1 cellular context compared by ENCODE assay signal in the genomic region with DNA sequence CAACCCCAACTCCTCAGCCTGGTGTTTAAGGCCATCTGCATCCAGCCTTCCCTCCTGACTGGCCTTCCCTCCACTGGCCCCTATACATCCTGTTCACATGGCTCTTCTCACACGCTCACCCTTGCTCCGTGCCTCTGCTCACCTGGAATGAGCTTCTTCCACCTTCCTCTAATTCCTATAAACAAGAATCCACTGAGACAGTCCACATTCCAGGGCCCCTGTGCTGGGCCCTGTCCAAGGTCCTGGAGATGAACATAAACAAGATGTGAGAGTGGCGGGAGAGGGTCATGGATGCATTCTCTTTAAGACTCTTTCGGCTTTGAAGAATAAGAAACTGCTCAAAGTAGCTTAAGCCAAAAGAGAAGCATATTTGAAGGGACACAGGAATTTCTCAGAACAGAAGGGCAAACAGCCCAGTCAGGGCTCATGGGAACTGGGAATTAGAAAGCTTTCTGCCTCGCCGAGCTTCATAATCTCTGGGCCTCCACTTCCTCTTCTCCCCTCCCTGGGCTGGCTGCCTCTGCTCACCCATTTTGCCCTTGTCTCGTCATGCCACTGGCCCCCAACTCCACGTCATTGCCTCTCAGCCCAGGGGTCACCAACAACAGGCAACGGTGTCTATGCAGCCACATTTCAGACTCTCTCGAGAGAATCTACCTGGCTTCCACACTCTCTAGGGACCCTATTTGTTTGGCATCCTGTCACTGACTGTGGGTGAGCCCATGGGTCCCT.
TF ChIP-seq lines count a peak whose summit lies in the region.

No MANE protein-coding gene starts in this region.

TF ChIP-seq in HepG2, 621 proteins besides CTCF, POLR2A, EP300 and RAD21 (continued from another document and continues in another):
- TF ChIP-seq ARID5B (CRISPR knock-in tag; IDR thresholded peaks at IDR 0.05) (peak; percentile 45; the same call in 1 of the 2 replicates), ZIK1 (CRISPR knock-in tag; IDR thresholded peaks at IDR 0.05; ENCODE audit: borderline replicate concordance, low read depth) (no peak), SOX5 (CRISPR knock-in tag; IDR thresholded peaks at IDR 0.05; ENCODE audit: borderline replicate concordance) (no peak), ZNF550 (CRISPR knock-in tag; IDR thresholded peaks at IDR 0.05; ENCODE audit: borderline replicate concordance) (no peak), ZNF350 (CRISPR knock-in tag; IDR thresholded peaks at IDR 0.05; ENCODE audit: borderline replicate concordance, low read depth) (no peak), FOXK2 (IDR thresholded peaks at IDR 0.05) (0 out of 2 replicates have a peak, but pooled peaks have one; percentile 19), MTF1 (CRISPR knock-in tag; IDR thresholded peaks at IDR 0.05) (peak; percentile 51; the same call in 1 of the 2 replicates), ZNF644 (CRISPR knock-in tag; IDR thresholded peaks at IDR 0.05; ENCODE audit: low read depth) (peak; percentile 52; the same call in 1 of the 2 replicates), SRSF9 (IDR thresholded peaks at IDR 0.05; ENCODE audit: borderline replicate concordance, insufficient read depth, low read depth, low read length, poor library complexity, severe bottlenecking) (no peak), SP4 (CRISPR knock-in tag; IDR thresholded peaks at IDR 0.05) (0 out of 2 replicates have a peak, but pooled peaks have one; percentile 44), RCOR2 (CRISPR knock-in tag; IDR thresholded peaks at IDR 0.05) (no peak), FOXP1 (IDR thresholded peaks at IDR 0.05) (no peak), FOXP1 (CRISPR knock-in tag; IDR thresholded peaks at IDR 0.05) (no peak), ZNF782 (CRISPR knock-in tag; IDR thresholded peaks at IDR 0.05; ENCODE audit: borderline replicate concordance) (no peak), ZNF317 (CRISPR knock-in tag; IDR thresholded peaks at IDR 0.05) (0 out of 2 replicates have a peak, but pooled peaks have one; percentile 44), MLLT10 (CRISPR knock-in tag; IDR thresholded peaks at IDR 0.05) (no peak), SNAPC5 (CRISPR knock-in tag; IDR thresholded peaks at IDR 0.05; ENCODE audit: borderline replicate concordance) (0 out of 2 replicates have a peak, but pooled peaks have one; percentile 69), WIZ (CRISPR knock-in tag; IDR thresholded peaks at IDR 0.05) (peak; percentile 94; the same call in 1 of the 2 replicates), ZNF34 (CRISPR knock-in tag; IDR thresholded peaks at IDR 0.05; ENCODE audit: borderline replicate concordance) (no peak), MED1 (CRISPR knock-in tag; IDR thresholded peaks at IDR 0.05) (0 out of 2 replicates have a peak, but pooled peaks have one; percentile 20), HNF4A (CRISPR knock-in tag; IDR thresholded peaks at IDR 0.05) (0 out of 2 replicates have a peak, but pooled peaks have one; percentile 7), ATRX (CRISPR knock-in tag; IDR thresholded peaks at IDR 0.05; ENCODE audit: borderline replicate concordance) (no peak), ZNF460 (CRISPR knock-in tag; IDR thresholded peaks at IDR 0.05; ENCODE audit: borderline replicate concordance) (no peak), HES4 (CRISPR knock-in tag; IDR thresholded peaks at IDR 0.05; ENCODE audit: borderline replicate concordance) (peak; percentile 66; the same call in 1 of the 2 replicates), SIN3A (IDR thresholded peaks at IDR 0.05; ENCODE audit: borderline replicate concordance, low read depth, low read length) (no peak), ZNF138 (CRISPR knock-in tag; IDR thresholded peaks at IDR 0.05; ENCODE audit: low read depth) (peak; percentile 64; the same call in 1 of the 2 replicates), ZNF660 (CRISPR knock-in tag; IDR thresholded peaks at IDR 0.05; ENCODE audit: borderline replicate concordance, low read depth) (no peak), MAFF (IDR thresholded peaks at IDR 0.05; ENCODE audit: low read depth, low read length) (no peak), E2F5 (CRISPR knock-in tag; conservative IDR thresholded peaks at IDR 0.05) (no peak), PHF20 (CRISPR knock-in tag; IDR thresholded peaks at IDR 0.05) (peak; percentile 30; the same call in 1 of the 2 replicates), ZNF430 (CRISPR knock-in tag; IDR thresholded peaks at IDR 0.05) (peak; percentile 74; the same call in 1 of the 2 replicates), TMF1 (CRISPR knock-in tag; IDR thresholded peaks at IDR 0.05; ENCODE audit: low read depth) (peak; percentile 63; the same call in 1 of the 2 replicates), SKI (IDR thresholded peaks at IDR 0.05; ENCODE audit: partially characterized antibody) (no peak), ZSCAN31 (CRISPR knock-in tag; IDR thresholded peaks at IDR 0.05; ENCODE audit: low read depth) (peak; percentile 40; the same call in 1 of the 2 replicates), TEAD3 (CRISPR knock-in tag; optimal IDR thresholded peaks at IDR 0.05; ENCODE audit: borderline replicate concordance) (peak; percentile 98), ZNF503 (CRISPR knock-in tag; IDR thresholded peaks at IDR 0.05) (no peak), ONECUT2 (CRISPR knock-in tag; IDR thresholded peaks at IDR 0.05) (no peak), CENPX (CRISPR knock-in tag; IDR thresholded peaks at IDR 0.05) (no peak), CHD4 (IDR thresholded peaks at IDR 0.05; ENCODE audit: borderline replicate concordance, low read length) (no peak), RBFOX2 (IDR thresholded peaks at IDR 0.05; ENCODE audit: low read depth, low read length) (no peak), FOXK1 (CRISPR knock-in tag; IDR thresholded peaks at IDR 0.05; ENCODE audit: borderline replicate concordance, low read depth) (peak; percentile 96), SALL2 (CRISPR knock-in tag; IDR thresholded peaks at IDR 0.05) (0 out of 2 replicates have a peak, but pooled peaks have one; percentile 54), ZNF280D (CRISPR knock-in tag; IDR thresholded peaks at IDR 0.05) (no peak), ZNF580 (CRISPR knock-in tag; IDR thresholded peaks at IDR 0.05; ENCODE audit: borderline replicate concordance, low read depth) (peak; percentile 90; the same call in 1 of the 2 replicates), KLF11 (CRISPR knock-in tag; IDR thresholded peaks at IDR 0.05) (peak; percentile 92; the same call in 1 of the 2 replicates), PCBP2 (optimal IDR thresholded peaks at IDR 0.05; ENCODE audit: low read depth, low read length, poor library complexity, severe bottlenecking) (no peak)
- TF ChIP-seq, protein P1, sequence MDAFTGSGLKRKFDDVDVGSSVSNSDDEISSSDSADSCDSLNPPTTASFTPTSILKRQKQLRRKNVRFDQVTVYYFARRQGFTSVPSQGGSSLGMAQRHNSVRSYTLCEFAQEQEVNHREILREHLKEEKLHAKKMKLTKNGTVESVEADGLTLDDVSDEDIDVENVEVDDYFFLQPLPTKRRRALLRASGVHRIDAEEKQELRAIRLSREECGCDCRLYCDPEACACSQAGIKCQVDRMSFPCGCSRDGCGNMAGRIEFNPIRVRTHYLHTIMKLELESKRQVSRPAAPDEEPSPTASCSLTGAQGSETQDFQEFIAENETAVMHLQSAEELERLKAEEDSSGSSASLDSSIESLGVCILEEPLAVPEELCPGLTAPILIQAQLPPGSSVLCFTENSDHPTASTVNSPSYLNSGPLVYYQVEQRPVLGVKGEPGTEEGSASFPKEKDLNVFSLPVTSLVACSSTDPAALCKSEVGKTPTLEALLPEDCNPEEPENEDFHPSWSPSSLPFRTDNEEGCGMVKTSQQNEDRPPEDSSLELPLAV (CRISPR knock-in tag; conservative IDR thresholded peaks at IDR 0.05; ENCODE audit: low read depth): no peak
- TF ChIP-seq, protein P2, sequence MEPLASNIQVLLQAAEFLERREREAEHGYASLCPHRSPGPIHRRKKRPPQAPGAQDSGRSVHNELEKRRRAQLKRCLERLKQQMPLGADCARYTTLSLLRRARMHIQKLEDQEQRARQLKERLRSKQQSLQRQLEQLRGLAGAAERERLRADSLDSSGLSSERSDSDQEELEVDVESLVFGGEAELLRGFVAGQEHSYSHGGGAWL (CRISPR knock-in tag; IDR thresholded peaks at IDR 0.05): no peak
- TF ChIP-seq, protein P3, sequence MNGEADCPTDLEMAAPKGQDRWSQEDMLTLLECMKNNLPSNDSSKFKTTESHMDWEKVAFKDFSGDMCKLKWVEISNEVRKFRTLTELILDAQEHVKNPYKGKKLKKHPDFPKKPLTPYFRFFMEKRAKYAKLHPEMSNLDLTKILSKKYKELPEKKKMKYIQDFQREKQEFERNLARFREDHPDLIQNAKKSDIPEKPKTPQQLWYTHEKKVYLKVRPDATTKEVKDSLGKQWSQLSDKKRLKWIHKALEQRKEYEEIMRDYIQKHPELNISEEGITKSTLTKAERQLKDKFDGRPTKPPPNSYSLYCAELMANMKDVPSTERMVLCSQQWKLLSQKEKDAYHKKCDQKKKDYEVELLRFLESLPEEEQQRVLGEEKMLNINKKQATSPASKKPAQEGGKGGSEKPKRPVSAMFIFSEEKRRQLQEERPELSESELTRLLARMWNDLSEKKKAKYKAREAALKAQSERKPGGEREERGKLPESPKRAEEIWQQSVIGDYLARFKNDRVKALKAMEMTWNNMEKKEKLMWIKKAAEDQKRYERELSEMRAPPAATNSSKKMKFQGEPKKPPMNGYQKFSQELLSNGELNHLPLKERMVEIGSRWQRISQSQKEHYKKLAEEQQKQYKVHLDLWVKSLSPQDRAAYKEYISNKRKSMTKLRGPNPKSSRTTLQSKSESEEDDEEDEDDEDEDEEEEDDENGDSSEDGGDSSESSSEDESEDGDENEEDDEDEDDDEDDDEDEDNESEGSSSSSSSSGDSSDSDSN (CRISPR knock-in tag; IDR thresholded peaks at IDR 0.05): no peak
